ENCODE assay signal across 10 cellular contexts in genomic region chr1:204408602-204409001, GRCh38. TPM values are rescaled to one million over a fixed set of nuclear protein-coding genes. Genes with fewer than 3 reads are reported as not detected.
DNase-seq lines count a peak whose midpoint lies in the region; ATAC-seq, FAIRE-seq and TF ChIP-seq lines count a peak whose summit lies in the region.
"Had no signal": no experiment of that assay in that cellular context is flagged by ENCODE, and none has a peak within 500 bp of the region (broad histone marks: within the 10 kb centered on the region; RNA-seq: fewer than 3 reads in every experiment).

No MANE protein-coding gene starts in this region.

- H3K36me3 ChIP-seq in kidney (ENCODE audit: control insufficient read depth in 1 of 2, insufficient read depth in 2 of 2, low read length in 2 of 2) = peaks cover 7 to 10% of the 10 kb centered on the region in 2 donors
- H3K36me3 ChIP-seq in stomach smooth muscle (ENCODE audit: control insufficient read depth in 2 of 2, insufficient read depth in 2 of 2, low read length in 2 of 2) = peaks cover 9 to 19% of the 10 kb centered on the region in 2 donors

- intact Hi-C loops in kidney (cut with DNase I) = no loop called here

- peak overlapping the region; percentile 44 to 65 for H3K27ac ChIP-seq in kidney (ENCODE audit: low read depth in 2 of 2, low read length in 2 of 2)
- no peak overlapping the region for H3K27ac ChIP-seq in stomach smooth muscle (ENCODE audit: low read length)

- H3K9me3 ChIP-seq in kidney (ENCODE audit: control insufficient read depth in 1 of 2, low read length in 2 of 2) (no peaks in the 10 kb centered on the region), stomach smooth muscle (ENCODE audit: control insufficient read depth in 2 of 2, low read length in 2 of 2) (no peaks in the 10 kb centered on the region)

- H3K27me3 Mint-ChIP-seq in T-helper 1 cell treated with Interleukin-12 subunit alpha and Interleukin-12 subunit beta and Interleukin-4 antibody, amounts not matched to agents 30 μg/mL and 1 μg/mL, for 36 hours (ENCODE audit: low read depth) = no peaks in the 10 kb centered on the region
- H3K27me3 Mint-ChIP-seq in activated naive CD8-positive, alpha-beta T cell treated with anti-CD3 and anti-CD28 coated beads, Interleukin-2, amount 10 ng/mL, durations not matched to agents 7 days and 5 days = no peaks in the 10 kb centered on the region

- peak overlapping the region; percentile 98 to 99 for H3K9ac ChIP-seq in kidney (ENCODE audit: low read length in 2 of 2)
- H3K9ac ChIP-seq in stomach smooth muscle (ENCODE audit: low read length in 2 of 2) = peak overlapping the region; percentile 100

- peak overlapping the region; percentile 55 for H3K27ac Mint-ChIP-seq in T-helper 1 cell treated with Interleukin-12 subunit alpha and Interleukin-12 subunit beta and Interleukin-4 antibody, amounts not matched to agents 30 μg/mL and 1 μg/mL, for 36 hours
- peak overlapping the region; percentile 99 for H3K27ac Mint-ChIP-seq in activated naive CD8-positive, alpha-beta T cell treated with anti-CD3 and anti-CD28 coated beads, Interleukin-2, amount 10 ng/mL, durations not matched to agents 7 days and 5 days

- no peaks in the 10 kb centered on the region for H3K9me3 Mint-ChIP-seq in T-helper 1 cell treated with Interleukin-12 subunit alpha and Interleukin-12 subunit beta and Interleukin-4 antibody, amounts not matched to agents 30 μg/mL and 1 μg/mL, for 36 hours
- no peaks in the 10 kb centered on the region for H3K9me3 Mint-ChIP-seq in activated naive CD8-positive, alpha-beta T cell treated with anti-CD3 and anti-CD28 coated beads, Interleukin-2, amount 10 ng/mL, durations not matched to agents 7 days and 5 days

- no peak for ATAC-seq in activated naive CD8-positive, alpha-beta T cell treated with anti-CD3 and anti-CD28 coated beads, Interleukin-2, amount 10 ng/mL, durations not matched to agents 7 days and 5 days (ENCODE audit: low read depth)
- no peak for ATAC-seq in HG03095 (IDR thresholded peaks at IDR 0.05; ENCODE audit: unreplicated experiment)

- H3K4me1 ChIP-seq in kidney (ENCODE audit: control insufficient read depth in 1 of 2, insufficient read depth in 1 of 2, low read depth in 1 of 2, low read length in 2 of 2) (peaks cover 3 to 5% of the 10 kb centered on the region in 2 donors), stomach smooth muscle (ENCODE audit: control insufficient read depth, insufficient read depth, low read length) (peaks cover 7% of the 10 kb centered on the region)

- POLR2A ChIA-PET in activated naive CD8-positive, alpha-beta T cell treated with anti-CD3 and anti-CD28 coated beads, Interleukin-2, amount 10 ng/mL, durations not matched to agents 7 days and 5 days (lab: Charles Lee) = interaction anchor here (1.1 to 1.6 kb wide), 3 partner anchors 10 to 104 kb away, joined by 4 to 5 read pairs (median 4); no protein-coding TSS in a partner anchor

- no peak for TF ChIP-seq CTCF in kidney (IDR thresholded peaks at IDR 0.05; ENCODE audit: borderline replicate concordance, extremely low read depth, insufficient read depth)

- H3K4me1 Mint-ChIP-seq in T-helper 1 cell treated with Interleukin-12 subunit alpha and Interleukin-12 subunit beta and Interleukin-4 antibody, amounts not matched to agents 30 μg/mL and 1 μg/mL, for 36 hours (ENCODE audit: low read depth) = peaks cover 28% of the 10 kb centered on the region
- peaks cover 23% of the 10 kb centered on the region for H3K4me1 Mint-ChIP-seq in activated naive CD8-positive, alpha-beta T cell treated with anti-CD3 and anti-CD28 coated beads, Interleukin-2, amount 10 ng/mL, durations not matched to agents 7 days and 5 days

- DNase-seq in T-helper 1 cell (no peak), kidney (no peak), GM19240 (ENCODE audit: insufficient read length, low spot score) (no peak)
- DNase-seq in activated naive CD8-positive, alpha-beta T cell treated with anti-CD3 and anti-CD28 coated beads, Interleukin-2, amount 10 ng/mL, durations not matched to agents 7 days and 5 days = no peak
- DNase-seq in activated CD4-positive, CD25-positive, alpha-beta regulatory T cell treated with anti-CD3 and anti-CD28 coated beads, Interleukin-2, amount 50 U/mL, for 72 hours = no peak
- DNase-seq: activated CD4-positive, CD25-positive, alpha-beta regulatory T cell had no signal

- peak overlapping the region; percentile 99 for H3K4me3 Mint-ChIP-seq in T-helper 1 cell treated with Interleukin-12 subunit alpha and Interleukin-12 subunit beta and Interleukin-4 antibody, amounts not matched to agents 30 μg/mL and 1 μg/mL, for 36 hours
- peak overlapping the region; percentile 96 for H3K4me3 Mint-ChIP-seq in activated naive CD8-positive, alpha-beta T cell treated with anti-CD3 and anti-CD28 coated beads, Interleukin-2, amount 10 ng/mL, durations not matched to agents 7 days and 5 days

- no peaks in the 10 kb centered on the region for H3K27me3 ChIP-seq in stomach smooth muscle (ENCODE audit: control insufficient read depth in 1 of 2, insufficient read depth in 2 of 2, low read length in 2 of 2)

- H3K4me3 ChIP-seq in kidney (ENCODE audit: low read length in 2 of 2) = peak overlapping the region; percentile 90 to 98
- H3K4me3 ChIP-seq in stomach smooth muscle (ENCODE audit: low read length in 2 of 2) = peak overlapping the region; percentile 97 to 99

- no peak for FAIRE-seq in kidney (lab: Jason Lieb, UNC)
- FAIRE-seq: A204.1 had no signal

- peaks cover 60% of the 10 kb centered on the region for H3K36me3 Mint-ChIP-seq in T-helper 1 cell treated with Interleukin-12 subunit alpha and Interleukin-12 subunit beta and Interleukin-4 antibody, amounts not matched to agents 30 μg/mL and 1 μg/mL, for 36 hours (ENCODE audit: low read depth)
- peaks cover 45% of the 10 kb centered on the region for H3K36me3 Mint-ChIP-seq in activated naive CD8-positive, alpha-beta T cell treated with anti-CD3 and anti-CD28 coated beads, Interleukin-2, amount 10 ng/mL, durations not matched to agents 7 days and 5 days

RNA-seq across cellular contexts. Expression of gene PPP1R15B, which starts 3.0 kb away (rescaled TPM):
- total RNA-seq in activated naive CD8-positive, alpha-beta T cell treated with anti-CD3 and anti-CD28 coated beads, Interleukin-2, amount 10 ng/mL, durations not matched to agents 7 days and 5 days = 10 to 100 TPM; 77.5 to 77.8 TPM
- total RNA-seq in kidney = 41.6 TPM
- 12.3 TPM for polyA plus RNA-seq in kidney (ENCODE audit: insufficient read depth, low read depth, low replicate concordance)

RNA-seq across cellular contexts. Expression of gene PLEKHA6, which starts 48.9 kb away (rescaled TPM):
- total RNA-seq in activated naive CD8-positive, alpha-beta T cell treated with anti-CD3 and anti-CD28 coated beads, Interleukin-2, amount 10 ng/mL, durations not matched to agents 7 days and 5 days = under 1 TPM; 0.77 to 0.97 TPM
- 65.1 TPM for total RNA-seq in kidney
- 17.5 TPM for polyA plus RNA-seq in kidney (ENCODE audit: insufficient read depth, low read depth, low replicate concordance)

Comparison
In these comparisons a context has a peak if more than half of its experiments do, and no peak if none do; other contexts are left out.
1. RNA of gene PLEKHA6, which starts 48.9 kb away (total RNA-seq): 65.1 TPM in kidney (single experiment); 0.77 to 0.97 TPM in activated naive CD8-positive, alpha-beta T cell treated with anti-CD3 and anti-CD28 coated beads, Interleukin-2, amount 10 ng/mL, durations not matched to agents 7 days and 5 days; every median in the first group is over 10 times any median in the second.